In genomic region chr10:10677479-10677878, GRCh38 we compare ENCODE assay signal across 8 cellular contexts.
DNase-seq lines count a peak whose midpoint lies in the region; ATAC-seq and TF ChIP-seq lines count a peak whose summit lies in the region.

No MANE protein-coding gene starts in this region.

- H2BK12ac ChIP-seq in mesenchymal stem cell (ENCODE audit: low read length in 2 of 2) = no peak overlapping the region

- 48% methylated on average over 3 of the region's 3 CpGs for WGBS in mesenchymal stem cell

- H3K79me1 ChIP-seq in mesenchymal stem cell (replicated peaks; ENCODE audit: low read length, poor library complexity, severe bottlenecking) = no peaks in the 10 kb centered on the region

- H3K4ac ChIP-seq in mesenchymal stem cell (ENCODE audit: low read depth in 1 of 2, low read length in 2 of 2) = no peak overlapping the region

- H3K9me3 Mint-ChIP-seq in type B pancreatic cell = no peaks in the 10 kb centered on the region
- H3K9me3 Mint-ChIP-seq in stimulated activated memory B cell treated with anti-CD40 and anti-IgM and Interleukin-4, amounts not matched to agents 10 μg/mL and 1 μg/mL and 100 μg/mL, for 72 hours = peaks cover 9% of the 10 kb centered on the region

- H3K36me3 Mint-ChIP-seq in type B pancreatic cell = no peaks in the 10 kb centered on the region
- H3K36me3 Mint-ChIP-seq in stimulated activated memory B cell treated with anti-CD40 and anti-IgM and Interleukin-4, amounts not matched to agents 10 μg/mL and 1 μg/mL and 100 μg/mL, for 72 hours = no peaks in the 10 kb centered on the region

- no peaks in the 10 kb centered on the region for H3K4me1 Mint-ChIP-seq in type B pancreatic cell (ENCODE audit: unreplicated experiment)
- H3K4me1 Mint-ChIP-seq in stimulated activated memory B cell treated with anti-CD40 and anti-IgM and Interleukin-4, amounts not matched to agents 10 μg/mL and 1 μg/mL and 100 μg/mL, for 72 hours = no peaks in the 10 kb centered on the region

- H4K8ac ChIP-seq in mesenchymal stem cell (ENCODE audit: low read length) = no peak overlapping the region

- no peak overlapping the region for H2BK5ac ChIP-seq in mesenchymal stem cell (ENCODE audit: low read depth, low read length, poor library complexity, severe bottlenecking)

- no peaks in the 10 kb centered on the region for H3K36me3 ChIP-seq in mesenchymal stem cell (ENCODE audit: control insufficient read depth in 1 of 2, insufficient read depth in 2 of 2, low read depth in 1 of 2, low read length in 2 of 2)

- H3K9ac ChIP-seq in mesenchymal stem cell (ENCODE audit: low read length) = no peak overlapping the region

- no peak overlapping the region for H2AK5ac ChIP-seq in mesenchymal stem cell (ENCODE audit: low read length, severe bottlenecking)

- H3K4me3 Mint-ChIP-seq in type B pancreatic cell = no peak overlapping the region
- no peak overlapping the region for H3K4me3 Mint-ChIP-seq in stimulated activated memory B cell treated with anti-CD40 and anti-IgM and Interleukin-4, amounts not matched to agents 10 μg/mL and 1 μg/mL and 100 μg/mL, for 72 hours

- H3K14ac ChIP-seq in mesenchymal stem cell (ENCODE audit: low read length in 2 of 2) = no peak overlapping the region

- H3K18ac ChIP-seq in mesenchymal stem cell (ENCODE audit: low read depth in 1 of 2, low read length in 2 of 2) = no peak overlapping the region

- peak; percentile 88 for ATAC-seq in Right ventricle myocardium inferior
- peak; percentile 67 for ATAC-seq in HG03135 (IDR thresholded peaks at IDR 0.05; ENCODE audit: unreplicated experiment)
- no peak for ATAC-seq in stimulated activated memory B cell treated with anti-CD40 and anti-IgM and Interleukin-4, amounts not matched to agents 10 μg/mL and 1 μg/mL and 100 μg/mL, for 72 hours

- H3K27me3 ChIP-seq in mesenchymal stem cell (ENCODE audit: control insufficient read depth in 1 of 2, insufficient read depth in 1 of 2, low read length in 2 of 2) = no peaks in the 10 kb centered on the region

- no peak overlapping the region for H2AFZ ChIP-seq in mesenchymal stem cell (ENCODE audit: low read depth, low read length)

- no peak overlapping the region for H2BK15ac ChIP-seq in mesenchymal stem cell (ENCODE audit: low read depth, poor library complexity, severe bottlenecking)

- H3K27ac Mint-ChIP-seq in type B pancreatic cell = no peak overlapping the region
- no peak overlapping the region for H3K27ac Mint-ChIP-seq in stimulated activated memory B cell treated with anti-CD40 and anti-IgM and Interleukin-4, amounts not matched to agents 10 μg/mL and 1 μg/mL and 100 μg/mL, for 72 hours

- intact Hi-C loops in Right ventricle myocardium inferior (cut with DNase I) = loop anchor here (2.0 kb wide), 1 partner anchor 443 kb away; no protein-coding TSS in a partner anchor
- intact Hi-C loops in cardiac septum (cut with DNase I) = no loop called here

- H4K91ac ChIP-seq in mesenchymal stem cell (ENCODE audit: low read length) = no peak overlapping the region

- no peak overlapping the region for H3K23ac ChIP-seq in mesenchymal stem cell (ENCODE audit: low read length in 2 of 2)

- H3K4me1 ChIP-seq in mesenchymal stem cell (ENCODE audit: control insufficient read depth, insufficient read depth, low read depth, low read length) = no peaks in the 10 kb centered on the region

- no peak overlapping the region for H2BK120ac ChIP-seq in mesenchymal stem cell (ENCODE audit: low read depth, low read length)

- no peaks in the 10 kb centered on the region for H3K27me3 Mint-ChIP-seq in type B pancreatic cell
- no peaks in the 10 kb centered on the region for H3K27me3 Mint-ChIP-seq in stimulated activated memory B cell treated with anti-CD40 and anti-IgM and Interleukin-4, amounts not matched to agents 10 μg/mL and 1 μg/mL and 100 μg/mL, for 72 hours

- peak; percentile 78 for TF ChIP-seq CTCF in type B pancreatic cell (conservative IDR thresholded peaks at IDR 0.05)

- no peak overlapping the region for H3K27ac ChIP-seq in mesenchymal stem cell (ENCODE audit: low read length, poor library complexity, severe bottlenecking)

- peak; percentile 69 for DNase-seq in Right ventricle myocardium inferior (ENCODE audit: missing footprints)
- DNase-seq in cardiac septum (ENCODE audit: low spot score) = no peak
- DNase-seq in NOMO-1 treated with DMSO at 0.1 percent for 48 hours (lab: John Stamatoyannopoulos, UW; ENCODE audit: unreplicated experiment) = peak; percentile 70
- peak; percentile 8 for DNase-seq in cerebellar cortex (ENCODE audit: low spot score)
- DNase-seq in mesenchymal stem cell = peak; percentile 75
- DNase-seq in type B pancreatic cell (ENCODE audit: extremely low spot score, unreplicated experiment) = no peak

- H3K9me3 ChIP-seq in mesenchymal stem cell (ENCODE audit: control insufficient read depth, low read length) = peaks cover 5% of the 10 kb centered on the region

- H3K4me2 ChIP-seq in mesenchymal stem cell (ENCODE audit: low read length, poor library complexity, severe bottlenecking) = no peak overlapping the region

- H3K4me3 ChIP-seq in mesenchymal stem cell (ENCODE audit: insufficient read depth in 1 of 2, low read depth in 1 of 2, low read length in 2 of 2) = no peak overlapping the region

Comparison
In these comparisons a context has a peak if more than half of its experiments do, and no peak if none do; other contexts are left out.
1. DNase-seq: peak in Right ventricle myocardium inferior (single experiment), NOMO-1 treated with DMSO at 0.1 percent for 48 hours (single experiment), cerebellar cortex (single experiment) and mesenchymal stem cell (single experiment); none in cardiac septum (single experiment) and type B pancreatic cell (single experiment).